ENCODE assay signal across 37 cellular contexts in genomic region chr10:27380929-27381358, GRCh38.
"Had no signal": no experiment of that assay in that cellular context is flagged by ENCODE, and none has a peak within 500 bp of the region (broad histone marks: within the 10 kb centered on the region; RNA-seq: fewer than 3 reads in every experiment).

No MANE protein-coding gene starts in this region.

- DNase-seq: activated B cell treated with CpG ODN at 0.5 μM for 24 hours; activated CD4-positive, alpha-beta memory T cell treated with anti-CD3 and anti-CD28 coated beads for 36 hours; activated CD4-positive, alpha-beta T cell treated with anti-CD3 and anti-CD28 coated beads for 4 hours; activated CD4-positive, alpha-beta T cell treated with anti-CD3 and anti-CD28 coated beads, Interleukin-2, amount 50 U/mL, for 1 hour; activated CD4-positive, CD25-positive, alpha-beta regulatory T cell treated with anti-CD3 and anti-CD28 coated beads, Interleukin-2, amount 50 U/mL, for 72 hours; activated CD8-positive, alpha-beta memory T cell treated with anti-CD3 and anti-CD28 coated beads for 24 hours; activated CD8-positive, alpha-beta memory T cell treated with anti-CD3 and anti-CD28 coated beads, Interleukin-2, amount 10 ng/mL, durations not matched to agents 7 days and 5 days; activated CD8-positive, alpha-beta memory T cell treated with anti-CD3 and anti-CD28 coated beads, Interleukin-2, amount 50 U/mL, for 48 hours; activated effector memory CD4-positive, alpha-beta T cell treated with Interleukin-2 at 50 U/mL for 16 hours; activated naive CD4-positive, alpha-beta T cell treated with anti-CD3 and anti-CD28 coated beads, Interleukin-2, amount 50 U/mL, for 16 hours; activated naive CD8-positive, alpha-beta T cell treated with anti-CD3 and anti-CD28 coated beads for 36 hours; activated T-cell treated with anti-CD3 and anti-CD28 coated beads, Interleukin-2, amount 50 U/mL, for 48 hours; amniotic stem cell; aorta; brain microvascular endothelial cell; central memory CD4-positive, alpha-beta T cell; Karpas-422; KBM-7; NCI-H1048; NCI-H1105 treated with DMSO at 0.1 percent for 48 hours; NCI-H1436; NCI-H1694 treated with DMSO at 0.1 percent for 48 hours; NCI-H2029; NCI-H345; NCI-H510A; NCI-H526; NCI-H748 treated with DMSO at 0.1 percent for 48 hours; NK-92 treated with Interleukin-12 subunit alpha and Interleukin-12 subunit beta, amount 100 ng/mL, for 24 hours; PC-3; Peyer's patch; RPMI8226; SIG-M5; T-helper 1 cell; T-helper 2 cell; T-helper 9 cell had no signal

- H3K4me3 ChIP-seq: Peyer's patch had no signal

- H3K4me1 Mint-ChIP-seq: activated B cell treated with CpG ODN at 0.5 μM for 24 hours; activated CD8-positive, alpha-beta memory T cell treated with anti-CD3 and anti-CD28 coated beads, Interleukin-2, amount 10 ng/mL, durations not matched to agents 7 days and 5 days; activated naive CD8-positive, alpha-beta T cell treated with anti-CD3 and anti-CD28 coated beads for 36 hours had no signal

- H3K27me3 ChIP-seq: brain microvascular endothelial cell, Peyer's patch had no signal

- H3K36me3 ChIP-seq: brain microvascular endothelial cell, Peyer's patch had no signal

- ATAC-seq: activated CD8-positive, alpha-beta memory T cell treated with anti-CD3 and anti-CD28 coated beads, Interleukin-2, amount 10 ng/mL, durations not matched to agents 7 days and 5 days; PC-3; SK-N-SH treated with all-trans-retinoic acid at 6 μM for 48 hours had no signal

- H3K36me3 Mint-ChIP-seq: activated CD4-positive, alpha-beta memory T cell treated with anti-CD3 and anti-CD28 coated beads for 36 hours; activated naive CD8-positive, alpha-beta T cell treated with anti-CD3 and anti-CD28 coated beads for 36 hours had no signal

- H3K27ac Mint-ChIP-seq: activated B cell treated with CpG ODN at 0.5 μM for 24 hours; activated CD4-positive, alpha-beta memory T cell treated with anti-CD3 and anti-CD28 coated beads for 36 hours; activated CD8-positive, alpha-beta memory T cell treated with anti-CD3 and anti-CD28 coated beads, Interleukin-2, amount 10 ng/mL, durations not matched to agents 7 days and 5 days; activated naive CD8-positive, alpha-beta T cell treated with anti-CD3 and anti-CD28 coated beads for 36 hours had no signal

- H3K4me1 ChIP-seq: Peyer's patch had no signal

- H3K9me3 ChIP-seq: Peyer's patch had no signal

- H3K27ac ChIP-seq: brain microvascular endothelial cell, Peyer's patch, VCaP had no signal

- H3K4me3 Mint-ChIP-seq: activated B cell treated with CpG ODN at 0.5 μM for 24 hours; activated CD4-positive, alpha-beta memory T cell treated with anti-CD3 and anti-CD28 coated beads for 36 hours; activated CD8-positive, alpha-beta memory T cell treated with anti-CD3 and anti-CD28 coated beads, Interleukin-2, amount 10 ng/mL, durations not matched to agents 7 days and 5 days; activated naive CD8-positive, alpha-beta T cell treated with anti-CD3 and anti-CD28 coated beads for 36 hours had no signal
